1 cellular context compared by ENCODE assay signal in genomic region chr2:72825271-72826155, GRCh38.
TF ChIP-seq lines count a peak whose summit lies in the region.

EXOC6B (minus strand) TSS chr2:72826033.

TF ChIP-seq in HepG2, 621 proteins besides CTCF, POLR2A, EP300 and RAD21 (continued from another document and continues in another):
- no peak for TF ChIP-seq ZBTB40 (IDR thresholded peaks at IDR 0.05)
- TF ChIP-seq ZBTB40 (CRISPR knock-in tag; IDR thresholded peaks at IDR 0.05) = peak; percentile 70; the same call in 1 of the 2 replicates
- no peak; the same call in 1 of the 2 replicates for TF ChIP-seq NCOR1 (IDR thresholded peaks at IDR 0.05; ENCODE audit: borderline replicate concordance, low read length)
- TF ChIP-seq SALL1 (CRISPR knock-in tag; IDR thresholded peaks at IDR 0.05) = peak; percentile 73
- peak; percentile 24; the same call in 1 of the 2 replicates for TF ChIP-seq CHD2 (IDR thresholded peaks at IDR 0.05; ENCODE audit: low read depth, low read length)
- TF ChIP-seq FOXA3 (CRISPR knock-in tag; IDR thresholded peaks at IDR 0.05) = peak; percentile 62; the same call in 1 of the 2 replicates
- no peak for TF ChIP-seq ZKSCAN5 (CRISPR knock-in tag; IDR thresholded peaks at IDR 0.05)
- no peak for TF ChIP-seq SP2 (CRISPR knock-in tag; IDR thresholded peaks at IDR 0.05)
- TF ChIP-seq AKAP8 (CRISPR knock-in tag; IDR thresholded peaks at IDR 0.05) = peak; percentile 56; the same call in 1 of the 2 replicates
- no peak for TF ChIP-seq ZNF138 (CRISPR knock-in tag; IDR thresholded peaks at IDR 0.05; ENCODE audit: low read depth)
- no peak for TF ChIP-seq CENPX (CRISPR knock-in tag; IDR thresholded peaks at IDR 0.05)
- TF ChIP-seq SOX5 (CRISPR knock-in tag; IDR thresholded peaks at IDR 0.05; ENCODE audit: borderline replicate concordance) = peak; percentile 42; the same call in 1 of the 2 replicates
- TF ChIP-seq NBN (conservative IDR thresholded peaks at IDR 0.05) = no peak
- TF ChIP-seq IRF9 (CRISPR knock-in tag; IDR thresholded peaks at IDR 0.05; ENCODE audit: borderline replicate concordance) = peak; percentile 97
- no peak for TF ChIP-seq ZC3H4 (CRISPR knock-in tag; IDR thresholded peaks at IDR 0.05; ENCODE audit: borderline replicate concordance)
- peak; percentile 82 for TF ChIP-seq MLX (CRISPR knock-in tag; IDR thresholded peaks at IDR 0.05)
- no peak for TF ChIP-seq ZNF468 (CRISPR knock-in tag; IDR thresholded peaks at IDR 0.05)
- 0 out of 2 replicates have a peak, but pooled peaks have one; percentile 48 for TF ChIP-seq TMF1 (CRISPR knock-in tag; IDR thresholded peaks at IDR 0.05; ENCODE audit: low read depth)
- TF ChIP-seq CREM (IDR thresholded peaks at IDR 0.05) = peak; percentile 97
- peak; percentile 62; the same call in 1 of the 2 replicates for TF ChIP-seq CREM (CRISPR knock-in tag; IDR thresholded peaks at IDR 0.05)
- TF ChIP-seq FIP1L1 (IDR thresholded peaks at IDR 0.05; ENCODE audit: borderline replicate concordance, insufficient read depth, low read depth, low read length) = no peak
- peak; percentile 66; the same call in 1 of the 2 replicates for TF ChIP-seq ZBTB7B (CRISPR knock-in tag; IDR thresholded peaks at IDR 0.05)
- TF ChIP-seq GPBP1L1 (CRISPR knock-in tag; IDR thresholded peaks at IDR 0.05) = no peak
- peak; percentile 46; the same call in 1 of the 2 replicates for TF ChIP-seq PCBP1 (IDR thresholded peaks at IDR 0.05; ENCODE audit: borderline replicate concordance, low read depth, low read length)
- no peak for TF ChIP-seq JUNB (CRISPR knock-in tag; IDR thresholded peaks at IDR 0.05; ENCODE audit: borderline replicate concordance)
- no peak for TF ChIP-seq ARNT (IDR thresholded peaks at IDR 0.05)
- peak; percentile 69; the same call in 1 of the 2 replicates for TF ChIP-seq ZNF737 (CRISPR knock-in tag; IDR thresholded peaks at IDR 0.05; ENCODE audit: borderline replicate concordance)
- no peak for TF ChIP-seq ZBTB43 (CRISPR knock-in tag; conservative IDR thresholded peaks at IDR 0.05)
- TF ChIP-seq TERF1 (CRISPR knock-in tag; IDR thresholded peaks at IDR 0.05) = no peak; the same call in 1 of the 2 replicates
- TF ChIP-seq ZNF235 (CRISPR knock-in tag; IDR thresholded peaks at IDR 0.05; ENCODE audit: borderline replicate concordance) = peak; percentile 57; the same call in 1 of the 2 replicates
- no peak for TF ChIP-seq REXO4 (CRISPR knock-in tag; IDR thresholded peaks at IDR 0.05; ENCODE audit: borderline replicate concordance)
- TF ChIP-seq MAFG (CRISPR knock-in tag; IDR thresholded peaks at IDR 0.05) = no peak
- TF ChIP-seq CREBL2 (CRISPR knock-in tag; IDR thresholded peaks at IDR 0.05; ENCODE audit: borderline replicate concordance) = 0 out of 2 replicates have a peak, but pooled peaks have one; percentile 32
- no peak for TF ChIP-seq ZBTB1 (CRISPR knock-in tag; IDR thresholded peaks at IDR 0.05; ENCODE audit: borderline replicate concordance)
- peak; percentile 84 for TF ChIP-seq XRCC5 (optimal IDR thresholded peaks at IDR 0.05; ENCODE audit: low read length)
- peak; percentile 91 for TF ChIP-seq ZNF547 (CRISPR knock-in tag; IDR thresholded peaks at IDR 0.05)
- TF ChIP-seq ATRX (CRISPR knock-in tag; IDR thresholded peaks at IDR 0.05; ENCODE audit: borderline replicate concordance) = no peak
- no peak for TF ChIP-seq TCF12 (IDR thresholded peaks at IDR 0.05)
- TF ChIP-seq TCF12 (CRISPR knock-in tag; IDR thresholded peaks at IDR 0.05) = peak; percentile 68; the same call in 1 of the 2 replicates
- no peak for TF ChIP-seq ZNF597 (CRISPR knock-in tag; IDR thresholded peaks at IDR 0.05)
- peak; percentile 40; the same call in 1 of the 2 replicates for TF ChIP-seq ZNF224 (CRISPR knock-in tag; IDR thresholded peaks at IDR 0.05)
- peak; percentile 60; the same call in 1 of the 2 replicates for TF ChIP-seq ZNF441 (CRISPR knock-in tag; IDR thresholded peaks at IDR 0.05; ENCODE audit: borderline replicate concordance)
- TF ChIP-seq BCLAF1 (IDR thresholded peaks at IDR 0.05) = no peak
